In the genomic region with DNA sequence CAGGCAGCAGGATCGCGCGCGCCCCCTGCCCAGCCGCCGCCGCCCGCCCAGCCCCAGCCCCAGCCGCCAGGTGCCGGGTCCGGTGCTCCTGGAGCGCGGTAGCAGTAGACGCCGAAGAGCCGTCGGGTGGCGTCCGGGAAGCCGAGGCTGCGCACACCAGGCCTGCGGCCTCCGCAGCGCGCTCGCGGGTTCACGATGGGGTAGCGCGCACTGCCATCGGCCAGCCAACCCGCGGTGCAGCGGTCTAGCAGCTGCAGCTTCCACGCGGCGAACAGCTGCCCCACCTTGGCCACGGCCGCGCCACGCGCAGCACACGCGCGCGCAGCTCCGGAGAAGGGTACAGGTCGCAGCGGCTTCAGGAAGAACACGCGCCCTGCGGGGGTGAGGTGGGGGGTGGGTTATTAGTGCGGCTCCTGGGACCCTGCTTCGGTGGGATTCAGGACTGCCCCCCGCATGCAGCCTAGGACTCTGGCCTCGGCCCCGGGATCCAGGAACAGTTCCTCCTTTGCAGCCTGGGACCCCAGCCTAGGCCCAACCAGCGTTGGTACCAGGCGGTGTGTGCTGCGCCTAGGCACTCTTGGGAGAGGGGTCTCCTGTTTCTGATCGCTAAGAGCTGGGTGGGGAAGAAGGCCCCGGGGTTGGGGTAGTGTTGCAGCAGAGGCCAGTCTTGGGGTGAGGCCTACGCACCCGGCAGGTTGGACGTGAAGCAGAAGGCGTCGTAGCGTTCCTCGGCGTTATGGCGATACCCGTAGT, we compare ENCODE assay signal across 1 cellular context.
TF ChIP-seq lines count a peak whose summit lies in the region.

No MANE protein-coding gene starts in this region.

TF ChIP-seq in K562, 482 proteins besides CTCF, POLR2A, EP300 and RAD21:
- TF ChIP-seq ZNF717 (CRISPR knock-in tag; IDR thresholded peaks at IDR 0.05) (no peak), ZBTB33 (CRISPR knock-in tag; IDR thresholded peaks at IDR 0.05) (peak; percentile 78; the same call in 1 of the 2 replicates)
